ENCODE assay signal across 9 cellular contexts in the genomic region with DNA sequence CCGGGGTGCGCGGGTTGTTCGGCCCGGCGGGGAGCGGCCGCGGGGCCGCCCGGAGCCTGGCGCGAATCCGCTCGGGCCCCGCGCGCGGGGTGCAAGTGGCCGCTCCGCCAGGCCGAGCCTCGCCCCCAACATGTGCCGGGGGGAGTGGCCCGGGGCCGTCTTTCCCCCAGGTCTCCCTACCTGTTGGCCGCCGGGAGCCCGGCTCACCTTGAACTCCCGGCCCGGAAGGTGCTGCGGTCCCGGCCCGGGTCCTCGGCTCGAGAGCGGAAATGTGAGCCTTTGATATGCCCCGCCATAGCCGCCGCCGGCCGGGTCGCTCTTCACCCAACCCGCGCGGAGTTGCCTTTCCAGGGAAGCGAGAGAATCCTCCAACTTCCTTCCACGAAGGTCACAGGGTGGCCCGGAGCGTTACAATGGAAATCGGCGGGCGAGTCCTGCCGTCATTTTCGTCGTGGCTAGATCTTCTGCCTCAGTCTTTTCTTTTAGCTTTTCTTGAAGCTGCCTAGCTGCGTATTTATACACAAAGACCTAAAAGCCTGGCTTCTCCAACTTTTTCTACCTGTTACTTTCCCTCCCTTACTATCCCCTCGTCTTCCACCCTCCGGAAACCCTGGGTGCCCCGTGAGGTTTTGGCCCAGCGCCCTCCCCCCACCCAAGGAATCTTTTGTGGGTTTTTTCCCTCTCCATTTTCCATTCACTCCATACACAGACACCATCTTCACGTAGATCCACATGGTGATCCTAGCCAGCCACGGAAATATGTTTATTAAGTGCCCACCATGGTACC. TPM values are rescaled to one million over a fixed set of nuclear protein-coding genes. Genes with fewer than 3 reads are reported as not detected.
DNase-seq lines count a peak whose midpoint lies in the region; ATAC-seq and TF ChIP-seq lines count a peak whose summit lies in the region.
"Had no signal": no experiment of that assay in that cellular context is flagged by ENCODE, and none has a peak within 500 bp of the region (broad histone marks: within the 10 kb centered on the region; RNA-seq: fewer than 3 reads in every experiment).

No MANE protein-coding gene starts in this region.

- no peak overlapping the region for H3K27ac Mint-ChIP-seq in immature natural killer cell

- in situ Hi-C loops in astrocyte of the cerebellum (cut with HindIII; ENCODE audit: low sequenced_read_pairs): no loop called here

- no peak overlapping the region for H3K27ac ChIP-seq in SJSA1
- H3K27ac ChIP-seq: 22Rv1 had no signal

- peaks cover 6 to 15% (median 9%) of the 10 kb centered on the region in 3 donors for H3K27me3 Mint-ChIP-seq in immature natural killer cell (ENCODE audit: low read depth in 3 of 3)

- H3K36me3 ChIP-seq in SJSA1: no peaks in the 10 kb centered on the region

- peaks cover 5 to 6% of the 10 kb centered on the region in 2 donors for H3K4me1 Mint-ChIP-seq in immature natural killer cell

- no peaks in the 10 kb centered on the region for H3K9me3 ChIP-seq in SJSA1 (replicated peaks)

- H3K4me1 ChIP-seq in SJSA1 (replicated peaks): peaks cover 13% of the 10 kb centered on the region

- H3K27me3 ChIP-seq in SJSA1 (replicated peaks): peaks cover 19% of the 10 kb centered on the region

- H3K4me3 ChIP-seq in SJSA1 (peak overlapping the region; percentile 49), astrocyte of the cerebellum (ENCODE audit: low read depth, low read length) (peak overlapping the region; percentile 60)

- no peak for ATAC-seq in GM18867 (IDR thresholded peaks at IDR 0.05; ENCODE audit: unreplicated experiment)

- TF ChIP-seq CTCF in astrocyte of the cerebellum (IDR thresholded peaks at IDR 0.05; ENCODE audit: low read depth, low read length, missing control alignments): no peak

- peak; percentile 75 for DNase-seq in DMS 273 (lab: John Stamatoyannopoulos, UW; ENCODE audit: unreplicated experiment)
- no peak for DNase-seq in DMS 273 treated with DMSO at 0.1 percent for 48 hours (lab: John Stamatoyannopoulos, UW)
- DNase-seq in SJSA1 (ENCODE audit: low read depth in 1 of 2, low spot score in 2 of 2): peak; percentile 38 to 46
- no peak for DNase-seq in astrocyte of the cerebellum (ENCODE audit: low read depth)
- DNase-seq in immature natural killer cell: peak; percentile 8 to 25 (median 25)
- peak; percentile 38 for DNase-seq in stimulated activated CD4-positive, alpha-beta T cell treated with anti-CD3 and anti-CD28 coated beads, Interleukin-1b, Interleukin-23, amount 100 ng/mL, for 48 hours
- DNase-seq in COLO829 (ENCODE audit: low spot score): no peak

- H3K4me3 Mint-ChIP-seq in immature natural killer cell: no peak overlapping the region

- H3K9me3 Mint-ChIP-seq in immature natural killer cell: peaks cover 0 to 2% (median 0%) of the 10 kb centered on the region in 6 donors

- peaks cover 0 to 4% (median 0%) of the 10 kb centered on the region in 3 donors for H3K36me3 Mint-ChIP-seq in immature natural killer cell

RNA-seq across cellular contexts. Expression of gene PTGFRN, which starts 0.9 kb away (rescaled TPM):
- total RNA-seq in SJSA1 (2014; rRNA removed; shearing (Covaris generic)): 15.6 and 25.2 TPM in 2 replicates
- polyA plus RNA-seq in immature natural killer cell: under 1 TPM in 1 of 3 donors, not detected in 2; 0.17 TPM

Comparison
In these comparisons a context has a peak if more than half of its experiments do, and no peak if none do; other contexts are left out.
1. DNase-seq: peak in DMS 273 (single experiment), SJSA1 (2 of 2), immature natural killer cell (3 of 3) and stimulated activated CD4-positive, alpha-beta T cell treated with anti-CD3 and anti-CD28 coated beads, Interleukin-1b, Interleukin-23, amount 100 ng/mL, for 48 hours (single experiment); none in DMS 273 treated with DMSO at 0.1 percent for 48 hours (single experiment), astrocyte of the cerebellum (single experiment) and COLO829 (single experiment).